ENCODE assay signal across 21 cellular contexts in the genomic region with DNA sequence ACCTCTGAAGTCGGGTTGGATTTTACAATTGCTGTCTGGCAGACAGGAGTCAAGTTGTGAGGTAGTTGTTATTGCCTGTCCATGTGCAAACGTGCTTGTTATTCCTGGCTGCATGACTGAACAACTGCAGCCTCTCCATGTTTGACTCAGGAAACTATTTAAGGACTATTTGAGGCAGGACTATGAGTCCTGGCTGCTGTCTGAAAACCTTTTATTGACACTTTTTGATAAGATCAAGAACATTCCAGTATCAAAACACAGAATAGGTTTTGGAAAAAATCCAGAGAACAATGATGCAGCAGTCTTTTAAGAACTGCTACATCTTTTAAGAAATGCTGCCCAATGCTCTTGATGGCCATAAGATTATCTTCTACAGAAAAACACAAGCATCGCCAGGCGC. TPM values are rescaled to one million over a fixed set of nuclear protein-coding genes. Genes with fewer than 3 reads are reported as not detected.
A peak's percentile ranks its signal among the peaks of the same experiment; 100 is the strongest.
DNase-seq lines count a peak whose midpoint lies in the region; ATAC-seq, FAIRE-seq and TF ChIP-seq lines count a peak whose summit lies in the region.
"Had no signal": no experiment of that assay in that cellular context is flagged by ENCODE, and none has a peak within 500 bp of the region (broad histone marks: within the 10 kb centered on the region; RNA-seq: fewer than 3 reads in every experiment).

No MANE protein-coding gene starts in this region.

- FAIRE-seq in keratinocyte (lab: Jason Lieb, UNC), result peak; percentile 93
- FAIRE-seq: G401.6, GM12878 had no signal

- H4K20me1 ChIP-seq in keratinocyte (ENCODE audit: control insufficient read depth, extremely low read depth, insufficient read depth, low read length), result no peaks in the 10 kb centered on the region

- TF ChIP-seq CTCF in choroid plexus epithelial cell (conservative IDR thresholded peaks at IDR 0.05; ENCODE audit: low read depth, low read length) (no peak), keratinocyte (optimal IDR thresholded peaks at IDR 0.05 in 1 of 3, IDR thresholded peaks at IDR 0.05 in 1 of 3, conservative IDR thresholded peaks at IDR 0.05 in 1 of 3; ENCODE audit: extremely low read depth in 1 of 3, insufficient read depth in 2 of 3, low read length in 3 of 3) (no peak), BE2C (IDR thresholded peaks at IDR 0.05; ENCODE audit: low read depth, low read length) (no peak)

- H3K4me3 ChIP-seq in choroid plexus epithelial cell (ENCODE audit: low read depth, low read length), result no peak overlapping the region
- no peak overlapping the region for H3K4me3 ChIP-seq in keratinocyte (ENCODE audit: control insufficient read depth in 2 of 3, extremely low read depth in 1 of 3, insufficient read depth in 2 of 3, low read depth in 1 of 3, low read length in 3 of 3)
- no peak overlapping the region for H3K4me3 ChIP-seq in skeletal muscle tissue (ENCODE audit: low read length in 3 of 3)
- H3K4me3 ChIP-seq in BE2C (ENCODE audit: low read depth, low read length), result no peak overlapping the region
- H3K4me3 ChIP-seq: dorsolateral prefrontal cortex, esophagus muscularis mucosa, GM12878, mucosa of descending colon, spleen had no signal

- H3K9me3 ChIP-seq in keratinocyte (ENCODE audit: control insufficient read depth, low read depth, low read length), result no peaks in the 10 kb centered on the region
- no peaks in the 10 kb centered on the region for H3K9me3 ChIP-seq in skeletal muscle tissue (ENCODE audit: control insufficient read depth in 3 of 3, low read length in 3 of 3)
- no peaks in the 10 kb centered on the region for H3K9me3 ChIP-seq in BE2C
- H3K9me3 ChIP-seq: esophagus muscularis mucosa, mucosa of descending colon, spleen had no signal

- no peaks in the 10 kb centered on the region for H3K27me3 ChIP-seq in keratinocyte (ENCODE audit: control insufficient read depth, extremely low read depth, insufficient read depth, low read length)
- H3K27me3 ChIP-seq in skeletal muscle tissue (ENCODE audit: control insufficient read depth in 3 of 3, insufficient read depth in 3 of 3, low read length in 3 of 3), result no peaks in the 10 kb centered on the region
- no peaks in the 10 kb centered on the region for H3K27me3 ChIP-seq in BE2C
- H3K27me3 ChIP-seq: dorsolateral prefrontal cortex, esophagus muscularis mucosa, spleen had no signal

- H3K9ac ChIP-seq in keratinocyte (ENCODE audit: control insufficient read depth, extremely low read depth, insufficient read depth, low read length) (no peak overlapping the region), skeletal muscle tissue (ENCODE audit: low read depth in 1 of 3, low read length in 3 of 3) (no peak overlapping the region)

- H3K4me2 ChIP-seq in keratinocyte (ENCODE audit: control insufficient read depth, extremely low read depth, insufficient read depth, low read depth, low read length), result peak overlapping the region; percentile 25

- H3K4me1 ChIP-seq in keratinocyte (ENCODE audit: control insufficient read depth, extremely low read depth, insufficient read depth, low read length) (peaks cover 10% of the 10 kb centered on the region), skeletal muscle tissue (ENCODE audit: control insufficient read depth in 3 of 3, insufficient read depth in 3 of 3, low read length in 3 of 3) (peaks cover 0 to 4% (median 3%) of the 10 kb centered on the region in 3 donors), BE2C (no peaks in the 10 kb centered on the region)

- no peaks in the 10 kb centered on the region for H3K9me1 ChIP-seq in keratinocyte (ENCODE audit: control insufficient read depth, extremely low read depth, insufficient read depth, low read length)

- intact Hi-C loops in posterior vena cava (cut with DNase I), result no loop called here

- ATAC-seq in HG03095 (IDR thresholded peaks at IDR 0.05; ENCODE audit: unreplicated experiment) (no peak), GM18517 (IDR thresholded peaks at IDR 0.05; ENCODE audit: unreplicated experiment) (no peak)
- ATAC-seq: activated CD4-positive, alpha-beta T cell treated with anti-CD3 and anti-CD28 coated beads for 36 hours; GM12878; mucosa of descending colon had no signal

- dilution Hi-C loops in keratinocyte (cut with MboI; ENCODE audit: extremely low pct_ligation_motif_present, low sequenced_read_pairs), result no loop called here

- DNase-seq in RPMI7951 (ENCODE audit: low read depth) (peak; percentile 14), choroid plexus epithelial cell (ENCODE audit: low read depth) (peak; percentile 39), keratinocyte (ENCODE audit: low read depth, low spot score) (no peak), BE2C (no peak), posterior vena cava (ENCODE audit: low spot score) (no peak)
- DNase-seq: activated CD4-positive, alpha-beta T cell treated with anti-CD3 and anti-CD28 coated beads for 36 hours; anterior cingulate cortex; dorsolateral prefrontal cortex; islet precursor cell; mucosa of descending colon; MV-4-11; NCI-H2081; NCI-H526; nucleus accumbens; spleen had no signal

- no peaks in the 10 kb centered on the region for H3K79me2 ChIP-seq in keratinocyte (ENCODE audit: control insufficient read depth, insufficient read depth, low read length)

- H3K36me3 ChIP-seq in keratinocyte (ENCODE audit: control insufficient read depth in 2 of 2, extremely low read depth in 1 of 2, insufficient read depth in 2 of 2, low read length in 2 of 2), result no peaks in the 10 kb centered on the region
- H3K36me3 ChIP-seq in skeletal muscle tissue (ENCODE audit: control insufficient read depth in 3 of 3, insufficient read depth in 3 of 3, low read length in 3 of 3), result no peaks in the 10 kb centered on the region
- no peaks in the 10 kb centered on the region for H3K36me3 ChIP-seq in BE2C
- H3K36me3 ChIP-seq: esophagus muscularis mucosa, spleen had no signal

- H3K27ac ChIP-seq in keratinocyte (ENCODE audit: control insufficient read depth, insufficient read depth, low read length), result no peak overlapping the region
- H3K27ac ChIP-seq in skeletal muscle tissue (ENCODE audit: low read depth, low read length), result peak overlapping the region; percentile 42
- H3K27ac ChIP-seq: dorsolateral prefrontal cortex, esophagus muscularis mucosa, spleen had no signal

- peak overlapping the region; percentile 71 for H2AFZ ChIP-seq in keratinocyte (ENCODE audit: control insufficient read depth, low read length)

RNA-seq across cellular contexts. Expression of a gene that starts 10.0 kb away (rescaled TPM):
- 14.6 and 14.8 TPM in 2 replicates for total RNA-seq in RPMI7951 (2014; rRNA removed; shearing (Covaris generic))
- 1.7 to 3.6 TPM (median 3.4 TPM) in 3 replicates for polyA plus RNA-seq in keratinocyte
- 3.0 TPM for polyA plus RNA-seq in keratinocyte (2011; ENCODE audit: low read depth)
- polyA plus RNA-seq in keratinocyte (2011; cell fraction: cytosol; rRNA removed), result 1.3 and 2.2 TPM in 2 replicates
- 2.9 and 4.4 TPM in 2 replicates for polyA plus RNA-seq in keratinocyte (2011; cell fraction: nucleus; rRNA removed)
- polyA plus RNA-seq in keratinocyte (2012; ENCODE audit: low replicate concordance), result 3.4 and 4.1 TPM in 2 replicates
- 1.7 to 4.4 TPM (median 4.3 TPM) in 3 replicates for polyA minus RNA-seq in keratinocyte
- polyA minus RNA-seq in keratinocyte (2011; cell fraction: cytosol; rRNA and poly(A)+ RNA removed), result 3.5 TPM
- 1.6 and 3.1 TPM in 2 replicates for polyA minus RNA-seq in keratinocyte (2011; cell fraction: nucleus; rRNA and poly(A)+ RNA removed)
- total RNA-seq in skeletal muscle tissue (77.8 TPM), posterior vena cava (100 to 1,000 TPM; 109 to 111 TPM)
- polyA plus RNA-seq in BE2C (2012; ENCODE audit: insufficient read depth, insufficient read length, low read depth), result not detected

Comparison
In these comparisons a context has a peak if more than half of its experiments do, and no peak if none do; other contexts are left out.
1. DNase-seq: peak in RPMI7951 (single experiment) and choroid plexus epithelial cell (single experiment); none in keratinocyte (single experiment), BE2C (single experiment) and posterior vena cava (single experiment).